Comparison of ENCODE assay signal across 1 cellular context in genomic region chr4:7838136-7838782, GRCh38.
TF ChIP-seq lines count a peak whose summit lies in the region.

No MANE protein-coding gene starts in this region.

TF ChIP-seq in K562, 482 proteins besides CTCF, POLR2A, EP300 and RAD21 (continued from another document and continues in another):
- TF ChIP-seq NKRF (IDR thresholded peaks at IDR 0.05; ENCODE audit: borderline replicate concordance) (no peak), USF2 (CRISPR knock-in tag; IDR thresholded peaks at IDR 0.05) (no peak), CBFA2T2 (conservative IDR thresholded peaks at IDR 0.05) (no peak; the same call in 1 of the 2 replicates), ELF1 (tag; IDR thresholded peaks at IDR 0.05) (no peak), CBX8 (IDR thresholded peaks at IDR 0.05; ENCODE audit: borderline replicate concordance, extremely low read depth, low read depth, low read length, poor library complexity, severe bottlenecking) (no peak), E4F1 (CRISPR knock-in tag; IDR thresholded peaks at IDR 0.05; ENCODE audit: borderline replicate concordance) (no peak), SREBF2 (CRISPR knock-in tag; IDR thresholded peaks at IDR 0.05) (no peak), DDX20 (tag; IDR thresholded peaks at IDR 0.05; ENCODE audit: low read depth) (no peak), PML (IDR thresholded peaks at IDR 0.05; ENCODE audit: low read length) (0 out of 2 replicates have a peak, but pooled peaks have one; percentile 32), SOX6 (IDR thresholded peaks at IDR 0.05) (0 out of 2 replicates have a peak, but pooled peaks have one; percentile 27), PHF21A (IDR thresholded peaks at IDR 0.05; ENCODE audit: borderline replicate concordance, low read depth) (no peak), ZNF384 (IDR thresholded peaks at IDR 0.05; ENCODE audit: low read depth, low read length) (no peak), ETV6 (IDR thresholded peaks at IDR 0.05; ENCODE audit: borderline replicate concordance in 1 of 2, low read depth in 2 of 2, low read length in 1 of 2) (no peak), ETV6 (CRISPR knock-in tag; IDR thresholded peaks at IDR 0.05; ENCODE audit: borderline replicate concordance) (no peak), HIVEP1 (CRISPR knock-in tag; IDR thresholded peaks at IDR 0.05) (no peak), FUS (optimal IDR thresholded peaks at IDR 0.05; ENCODE audit: low read depth, low read length) (no peak), RBM34 (IDR thresholded peaks at IDR 0.05; ENCODE audit: borderline replicate concordance, insufficient read depth, low read length) (no peak), MAFK (IDR thresholded peaks at IDR 0.05; ENCODE audit: low read length) (no peak; the same call in 1 of the 2 replicates), CHD2 (IDR thresholded peaks at IDR 0.05; ENCODE audit: low read depth, low read length) (no peak), TCF7L2 (IDR thresholded peaks at IDR 0.05; ENCODE audit: low read depth, low read length) (no peak), ZNF134 (CRISPR knock-in tag; conservative IDR thresholded peaks at IDR 0.05) (peak; percentile 71), SNIP1 (IDR thresholded peaks at IDR 0.05; ENCODE audit: low read depth) (no peak), PBX2 (CRISPR knock-in tag; IDR thresholded peaks at IDR 0.05; ENCODE audit: low read depth) (no peak), PBX2 (tag; conservative IDR thresholded peaks at IDR 0.05; ENCODE audit: low read depth) (no peak), THRB (CRISPR knock-in tag; conservative IDR thresholded peaks at IDR 0.05) (no peak), SLC30A9 (CRISPR knock-in tag; IDR thresholded peaks at IDR 0.05) (no peak), MBD2 (IDR thresholded peaks at IDR 0.05; ENCODE audit: borderline replicate concordance, low read depth) (no peak), CSDE1 (IDR thresholded peaks at IDR 0.05) (no peak), ZNF695 (CRISPR knock-in tag; IDR thresholded peaks at IDR 0.05) (no peak), CTCFL (IDR thresholded peaks at IDR 0.05; ENCODE audit: borderline replicate concordance, insufficient read depth, low read depth, low read length, poor library complexity, severe bottlenecking) (no peak), L3MBTL2 (IDR thresholded peaks at IDR 0.05) (peak; percentile 76), ZNF224 (CRISPR knock-in tag; IDR thresholded peaks at IDR 0.05) (no peak), LCOR (CRISPR knock-in tag; IDR thresholded peaks at IDR 0.05) (no peak), E2F4 (CRISPR knock-in tag; IDR thresholded peaks at IDR 0.05; ENCODE audit: low read depth) (no peak), CGGBP1 (CRISPR knock-in tag; IDR thresholded peaks at IDR 0.05) (no peak), ZNF197 (CRISPR knock-in tag; IDR thresholded peaks at IDR 0.05; ENCODE audit: low read depth) (no peak), PTTG1 (tag; IDR thresholded peaks at IDR 0.05; ENCODE audit: low read depth) (no peak), HMGN3 (IDR thresholded peaks at IDR 0.05; ENCODE audit: borderline replicate concordance, extremely low read depth, insufficient read length, low read depth, low read length) (no peak), MTA1 (IDR thresholded peaks at IDR 0.05; ENCODE audit: borderline replicate concordance) (no peak), ZBTB1 (CRISPR knock-in tag; IDR thresholded peaks at IDR 0.05; ENCODE audit: borderline replicate concordance, low read depth) (no peak), ZNF398 (CRISPR knock-in tag; IDR thresholded peaks at IDR 0.05) (no peak), TAF9B (IDR thresholded peaks at IDR 0.05; ENCODE audit: partially characterized antibody) (no peak), ZNF79 (CRISPR knock-in tag; IDR thresholded peaks at IDR 0.05; ENCODE audit: low read depth) (no peak), ZSCAN29 (IDR thresholded peaks at IDR 0.05) (no peak), HMBOX1 (IDR thresholded peaks at IDR 0.05) (no peak), ZBTB5 (IDR thresholded peaks at IDR 0.05) (no peak), DMBX1 (CRISPR knock-in tag; IDR thresholded peaks at IDR 0.05; ENCODE audit: borderline replicate concordance) (peak; percentile 76), NR2C1 (IDR thresholded peaks at IDR 0.05) (no peak), NR2C1 (tag; IDR thresholded peaks at IDR 0.05) (no peak)
